8 cellular contexts compared by ENCODE assay signal in the genomic region with DNA sequence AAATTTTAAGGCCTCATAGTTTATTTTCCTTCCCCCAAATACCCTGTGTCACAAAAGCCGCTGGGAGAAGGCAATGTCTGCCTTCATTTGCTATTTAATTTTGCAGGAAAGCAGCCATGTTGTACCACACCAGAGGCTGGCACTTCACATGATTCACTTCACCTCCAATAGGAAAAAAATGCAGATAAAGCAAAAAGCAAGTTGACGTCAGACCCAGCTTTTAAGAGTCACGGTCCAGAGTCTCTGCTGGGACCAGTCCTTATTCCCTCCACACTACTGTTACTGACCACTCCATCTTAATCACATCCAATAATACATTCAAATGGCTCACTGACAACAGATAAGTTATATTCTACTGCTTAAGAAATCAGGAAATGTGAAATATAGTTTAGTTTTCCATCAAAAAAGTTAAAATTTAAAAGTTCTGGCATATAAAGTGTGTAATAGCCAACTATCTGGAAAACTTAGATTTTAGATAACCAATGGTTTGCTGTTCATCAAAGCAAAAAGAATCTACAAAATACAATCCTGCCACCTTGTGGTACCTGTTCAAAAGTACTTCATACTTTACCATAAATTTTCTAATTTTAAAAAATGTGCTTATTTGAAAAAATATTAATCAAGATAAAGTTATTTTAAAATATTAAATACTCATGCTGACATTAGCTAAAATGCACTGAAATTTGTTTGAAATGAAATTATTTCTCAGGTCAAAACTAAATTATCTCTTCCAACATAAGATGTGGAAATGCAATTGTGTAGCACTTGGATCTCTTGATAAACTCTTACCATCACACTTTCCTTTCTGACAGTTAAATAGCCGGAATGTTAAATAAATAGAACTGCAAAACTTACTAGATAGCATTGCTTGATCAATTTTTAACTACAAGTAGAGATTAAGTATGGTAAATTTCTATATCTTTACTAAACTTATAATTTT.
DNase-seq lines count a peak whose midpoint lies in the region; ATAC-seq, FAIRE-seq and TF ChIP-seq lines count a peak whose summit lies in the region.

No MANE protein-coding gene starts in this region.

- no peak overlapping the region for H4K8ac ChIP-seq in H1 (ENCODE audit: extremely low read depth, insufficient read depth, low read length)

- no peak overlapping the region for H2BK20ac ChIP-seq in H1 (ENCODE audit: low read length)

- no peaks in the 10 kb centered on the region for H4K20me1 ChIP-seq in H1 (replicated peaks in 1 of 2; ENCODE audit: control insufficient read depth in 1 of 2, insufficient read depth in 2 of 2, low read length in 2 of 2)

- H3K27ac ChIP-seq in H1 (ENCODE audit: low read depth, low read length) = no peak overlapping the region

- H2BK5ac ChIP-seq in H1 (ENCODE audit: low read depth, low read length) = no peak overlapping the region

- no peak overlapping the region for H2BK12ac ChIP-seq in H1 (ENCODE audit: low read depth, low read length)

- H3K4me3 ChIP-seq in H1 (ENCODE audit: extremely low read depth in 1 of 4, insufficient read depth in 2 of 4, low read depth in 3 of 4, low read length in 4 of 4) (no peak overlapping the region), retinal pigment epithelial cell (ENCODE audit: low read length) (no peak overlapping the region)

- no peak for TF ChIP-seq POLR2A in H1 (IDR thresholded peaks at IDR 0.05; ENCODE audit: control extremely low read depth in 1 of 2, low read depth in 2 of 2, low read length in 2 of 2)

- no peak overlapping the region for H3K23ac ChIP-seq in H1 (ENCODE audit: insufficient read length)

- no peak overlapping the region for H3K4ac ChIP-seq in H1 (replicated peaks; ENCODE audit: insufficient read length, low read depth, low read length)

- DNase-seq in NCI-H2029 treated with DMSO at 0.1 percent for 48 hours (lab: John Stamatoyannopoulos, UW) = peak; percentile 3
- DNase-seq in NCI-H2029 (lab: John Stamatoyannopoulos, UW) = no peak
- DNase-seq in NCI-H82 treated with DMSO at 0.1 percent for 48 hours (lab: John Stamatoyannopoulos, UW; ENCODE audit: unreplicated experiment) = peak; percentile 18
- DNase-seq in H1 (ENCODE audit: low read depth in 1 of 2, low spot score in 2 of 2) = no peak
- no peak for DNase-seq in retinal pigment epithelial cell (ENCODE audit: low read depth)
- no peak for DNase-seq in omental fat pad (ENCODE audit: low spot score)
- DNase-seq in HK-2 (ENCODE audit: unreplicated experiment) = no peak

- FAIRE-seq in H1 (lab: Jason Lieb, UNC) = no peak

- H3K79me1 ChIP-seq in H1 (ENCODE audit: low read depth, low read length) = no peaks in the 10 kb centered on the region; the same call in 1 of the 2 replicates

- CTCF ChIA-PET in H1 (lab: Charles Lee; ENCODE audit: partially characterized antibody) = interaction anchor here (0.7 to 1.8 kb wide), 9 partner anchors 11 to 481 kb away, joined by 3 to 6 read pairs (median 3); no protein-coding TSS in a partner anchor

- TF ChIP-seq RAD21 in H1 (IDR thresholded peaks at IDR 0.05 in 1 of 2, conservative IDR thresholded peaks at IDR 0.05 in 1 of 2; ENCODE audit: low read depth in 2 of 2, low read length in 2 of 2) = peak; percentile 49 to 50

- no peak overlapping the region for H4K5ac ChIP-seq in H1 (ENCODE audit: insufficient read length, low read depth, low read length)

- no peak overlapping the region for H2AFZ ChIP-seq in H1 (ENCODE audit: low read length)

- H3K4me1 ChIP-seq in H1 (replicated peaks in 1 of 4; ENCODE audit: control insufficient read depth in 3 of 4, insufficient read depth in 4 of 4, low read length in 3 of 4) = peaks cover 0 to 3% (median 1%) of the 10 kb centered on the region in 4 experiments; a peak in 2 of 7 replicates

- no peak overlapping the region for H3K9ac ChIP-seq in H1 (replicated peaks in 1 of 4; ENCODE audit: extremely low read depth in 1 of 4, low read depth in 3 of 4, low read length in 3 of 4)

- no peak overlapping the region for H2BK120ac ChIP-seq in H1 (replicated peaks; ENCODE audit: low read depth, low read length)

- no peak overlapping the region for H3K56ac ChIP-seq in H1 (replicated peaks; ENCODE audit: insufficient read length, low read depth, low read length)

- no peak for ATAC-seq in GM18907 (IDR thresholded peaks at IDR 0.05; ENCODE audit: unreplicated experiment)
- ATAC-seq in omental fat pad (ENCODE audit: low FRiP score) = no peak

- no peaks in the 10 kb centered on the region for H3K27me3 ChIP-seq in H1 (replicated peaks in 1 of 4; ENCODE audit: control insufficient read depth in 3 of 4, extremely low read depth in 1 of 4, insufficient read depth in 3 of 4, low read length in 3 of 4)

- POLR2A ChIA-PET in H1 (lab: Charles Lee; ENCODE audit: partially characterized antibody) = interaction anchor here (1.1 kb wide), 1 partner anchor 36 kb away, joined by 3 read pairs; no protein-coding TSS in a partner anchor

- H3K4me2 ChIP-seq in H1 (ENCODE audit: insufficient read depth in 1 of 2, low read depth in 2 of 2, low read length in 2 of 2) = no peak overlapping the region

- no peaks in the 10 kb centered on the region for H3K9me3 ChIP-seq in H1 (ENCODE audit: insufficient read depth in 2 of 2, low read depth in 1 of 2, low read length in 1 of 2)

- 87% methylated on average over 4 of the region's 4 CpGs; no CpG with 5 or more reads in 1 of the 2 experiments for WGBS in H1 (ENCODE audit: extremely low coverage in 1 of 2, insufficient coverage in 1 of 2, insufficient read length in 1 of 2, insufficient replicate concordance in 2 of 2, low coverage in 1 of 2, low lambda C conversion rate in 2 of 2, missing lambda C conversion rate in 1 of 2), 2 experiments

- TF ChIP-seq EP300 in H1 (IDR thresholded peaks at IDR 0.05; ENCODE audit: borderline replicate concordance in 1 of 2, low read depth in 2 of 2, low read length in 2 of 2) = no peak

- peaks cover 0 to 3% (median 0%) of the 10 kb centered on the region in 4 experiments; a peak in 1 of 8 replicates for H3K36me3 ChIP-seq in H1 (ENCODE audit: control insufficient read depth in 2 of 4, insufficient read depth in 4 of 4, low read length in 3 of 4)

- H3K79me2 ChIP-seq in H1 (ENCODE audit: control insufficient read depth in 1 of 2, insufficient read depth in 2 of 2, low read length in 2 of 2) = peaks cover 0 to 50% of the 10 kb centered on the region in 2 experiments; a peak in 2 of 4 replicates

- H3K18ac ChIP-seq in H1 (ENCODE audit: extremely low read depth, low read length) = no peak overlapping the region

- no peak overlapping the region for H4K91ac ChIP-seq in H1 (replicated peaks; ENCODE audit: insufficient read length, low read length)

- H3K14ac ChIP-seq in H1 (ENCODE audit: insufficient read length) = no peak overlapping the region

- TF ChIP-seq CTCF in H1 (IDR thresholded peaks at IDR 0.05; ENCODE audit: control extremely low read depth in 1 of 3, insufficient read depth in 1 of 3, low read depth in 1 of 3, low read length in 3 of 3) (peak in 2 of 3 experiments; percentile 13 to 14; a peak in 2 of 4 replicates), retinal pigment epithelial cell (conservative IDR thresholded peaks at IDR 0.05; ENCODE audit: low read depth, low read length) (peak; percentile 39), omental fat pad (IDR thresholded peaks at IDR 0.05) (peak in 1 of 3 donors; percentile 3)

- no peaks in the 10 kb centered on the region for H3K23me2 ChIP-seq in H1 (ENCODE audit: low read depth, low read length)

- H2BK15ac ChIP-seq in H1 (ENCODE audit: low read length) = no peak overlapping the region

- no peak overlapping the region for H2AK5ac ChIP-seq in H1 (ENCODE audit: low read depth, low read length)

TF ChIP-seq in H1, 55 proteins besides CTCF, POLR2A, EP300 and RAD21:
- TF ChIP-seq TCF12 (IDR thresholded peaks at IDR 0.05; ENCODE audit: low read depth, low read length) (no peak), CREB1 (IDR thresholded peaks at IDR 0.05) (no peak), SIN3A (conservative IDR thresholded peaks at IDR 0.05 in 1 of 2, IDR thresholded peaks at IDR 0.05 in 1 of 2; ENCODE audit: low read depth in 1 of 2, low read length in 2 of 2) (no peak), CTBP2 (IDR thresholded peaks at IDR 0.05; ENCODE audit: borderline replicate concordance, insufficient read depth, insufficient read length, low read length) (no peak), EGR1 (IDR thresholded peaks at IDR 0.05; ENCODE audit: borderline replicate concordance, low read depth, low read length) (no peak), JUN (IDR thresholded peaks at IDR 0.05; ENCODE audit: low read depth, low read length) (no peak), ASH2L (IDR thresholded peaks at IDR 0.05; ENCODE audit: low read length) (no peak), PHF8 (conservative IDR thresholded peaks at IDR 0.05; ENCODE audit: low read depth, low read length) (no peak), HDAC2 (IDR thresholded peaks at IDR 0.05; ENCODE audit: borderline replicate concordance in 1 of 2, low read depth in 2 of 2, low read length in 2 of 2) (no peak), ATF2 (IDR thresholded peaks at IDR 0.05; ENCODE audit: low read length) (no peak), GABPA (IDR thresholded peaks at IDR 0.05; ENCODE audit: borderline replicate concordance, insufficient read depth, low read length) (no peak), JUND (IDR thresholded peaks at IDR 0.05; ENCODE audit: low read length) (no peak), FOSL1 (IDR thresholded peaks at IDR 0.05; ENCODE audit: insufficient read depth, low read depth, low read length) (no peak), RBBP5 (IDR thresholded peaks at IDR 0.05; ENCODE audit: borderline replicate concordance, low read depth, low read length) (no peak)

Comparison
In these comparisons a context has a peak if more than half of its experiments do, and no peak if none do; other contexts are left out.
1. DNase-seq: peak in NCI-H2029 treated with DMSO at 0.1 percent for 48 hours (single experiment) and NCI-H82 treated with DMSO at 0.1 percent for 48 hours (single experiment); none in NCI-H2029 (single experiment), H1 (0 of 2), retinal pigment epithelial cell (single experiment), omental fat pad (single experiment) and HK-2 (single experiment).